8 cellular contexts compared by ENCODE assay signal in genomic region chr10:101831169-101831811, GRCh38. TPM values are rescaled to one million over a fixed set of nuclear protein-coding genes. Genes with fewer than 3 reads are reported as not detected.
DNase-seq lines count a peak whose midpoint lies in the region; ATAC-seq, FAIRE-seq and TF ChIP-seq lines count a peak whose summit lies in the region.

No MANE protein-coding gene starts in this region.

- 69 to 90% methylated on average over 2 to 6 of the region's 9 CpGs for WGBS in mesodermal cell (ENCODE audit: insufficient coverage in 2 of 2), 2 experiments

- H3K4me1 Mint-ChIP-seq in stimulated activated naive CD8-positive, alpha-beta T cell treated with anti-CD3 and anti-CD28 coated beads, Interleukin-15, Interleukin-2, amounts not matched to agents 100 ng/mL and 50 ng/mL, for 24 hours (ENCODE audit: low read depth): peaks cover 56% of the 10 kb centered on the region
- H3K4me1 Mint-ChIP-seq in MCF 10A (ENCODE audit: insufficient read depth, unreplicated experiment): peaks cover 25% of the 10 kb centered on the region

- no peaks in the 10 kb centered on the region for H3K9me3 Mint-ChIP-seq in stimulated activated naive CD8-positive, alpha-beta T cell treated with anti-CD3 and anti-CD28 coated beads, Interleukin-15, Interleukin-2, amounts not matched to agents 100 ng/mL and 50 ng/mL, for 24 hours
- no peaks in the 10 kb centered on the region for H3K9me3 Mint-ChIP-seq in MCF 10A (ENCODE audit: unreplicated experiment)

- peak overlapping the region; percentile 93 for H3K27ac Mint-ChIP-seq in stimulated activated naive CD8-positive, alpha-beta T cell treated with anti-CD3 and anti-CD28 coated beads, Interleukin-15, Interleukin-2, amounts not matched to agents 100 ng/mL and 50 ng/mL, for 24 hours
- peak overlapping the region; percentile 75 for H3K27ac Mint-ChIP-seq in MCF 10A (ENCODE audit: low read depth, unreplicated experiment)

- H3K36me3 ChIP-seq in mesodermal cell (ENCODE audit: control insufficient read depth, insufficient read depth, low read length): no peaks in the 10 kb centered on the region

- H3K27me3 Mint-ChIP-seq in stimulated activated naive CD8-positive, alpha-beta T cell treated with anti-CD3 and anti-CD28 coated beads, Interleukin-15, Interleukin-2, amounts not matched to agents 100 ng/mL and 50 ng/mL, for 24 hours: no peaks in the 10 kb centered on the region
- no peaks in the 10 kb centered on the region for H3K27me3 Mint-ChIP-seq in MCF 10A (ENCODE audit: insufficient read depth, unreplicated experiment)

- H3K9me3 ChIP-seq in mesodermal cell (ENCODE audit: control insufficient read depth, low read length): no peaks in the 10 kb centered on the region

- peak overlapping the region; percentile 75 for H3K4me3 Mint-ChIP-seq in stimulated activated naive CD8-positive, alpha-beta T cell treated with anti-CD3 and anti-CD28 coated beads, Interleukin-15, Interleukin-2, amounts not matched to agents 100 ng/mL and 50 ng/mL, for 24 hours
- H3K4me3 Mint-ChIP-seq in MCF 10A (ENCODE audit: unreplicated experiment): peak overlapping the region; percentile 80

- H3K36me3 Mint-ChIP-seq in stimulated activated naive CD8-positive, alpha-beta T cell treated with anti-CD3 and anti-CD28 coated beads, Interleukin-15, Interleukin-2, amounts not matched to agents 100 ng/mL and 50 ng/mL, for 24 hours (ENCODE audit: low read depth): no peaks in the 10 kb centered on the region
- peaks cover 11% of the 10 kb centered on the region for H3K36me3 Mint-ChIP-seq in MCF 10A (ENCODE audit: insufficient read depth, unreplicated experiment)

- POLR2A ChIA-PET in MCF 10A (lab: Yijun Ruan, JAX): interaction anchor here (0.7 to 2.1 kb wide), 2 partner anchors 13 to 15 kb away, joined by 3 to 19 read pairs; partner anchors contain the start of gene OGA

- no peak overlapping the region for H3K27ac ChIP-seq in mesodermal cell (ENCODE audit: low read depth, low read length, severe bottlenecking)

- no peak for TF ChIP-seq CTCF in MCF 10A (IDR thresholded peaks at IDR 0.05; ENCODE audit: unreplicated experiment)

- in situ Hi-C loops in KBM-7 (cut with MboI; ENCODE audit: low pct_unique_long_range_greater_than_20kb, low sequenced_read_pairs): no loop called here

- no TSS peak for BruUV-seq in MCF 10A (replicated peaks; lab: Mats Ljungman, UMichigan)

- peaks cover 11% of the 10 kb centered on the region for H3K4me1 ChIP-seq in mesodermal cell (ENCODE audit: control insufficient read depth, insufficient read depth, low read length, poor library complexity, severe bottlenecking)

- CTCF ChIA-PET in MCF 10A (lab: Yijun Ruan, JAX): interaction anchor here (1.6 kb wide), 1 partner anchor 9 kb away, joined by 9 read pairs; no protein-coding TSS in a partner anchor

- ATAC-seq in stimulated activated naive CD8-positive, alpha-beta T cell treated with anti-CD3 and anti-CD28 coated beads, Interleukin-15, Interleukin-2, amounts not matched to agents 100 U/mL and 50 U/mL, for 24 hours: no peak
- no peak for ATAC-seq in GM19455 (IDR thresholded peaks at IDR 0.05; ENCODE audit: unreplicated experiment)

- FAIRE-seq in urothelium cell line (lab: Jason Lieb, UNC): no peak

- no peak for DNase-seq in stimulated activated naive CD8-positive, alpha-beta T cell treated with anti-CD3 and anti-CD28 coated beads, Interleukin-15, Interleukin-2, amounts not matched to agents 100 U/mL and 50 U/mL, for 24 hours
- DNase-seq in MCF 10A (ENCODE audit: unreplicated experiment) (no peak), medulla oblongata (ENCODE audit: extremely low spot score) (no peak), urothelium cell line (ENCODE audit: low spot score) (no peak), KBM-7 (no peak)

- intact Hi-C loops in MCF 10A (cut with micrococcal nuclease): no loop called here

- H3K4me3 ChIP-seq in mesodermal cell (ENCODE audit: extremely low read depth, insufficient read depth, low read length, poor library complexity, severe bottlenecking): peak overlapping the region; percentile 32

RNA-seq across cellular contexts. Expression of gene KCNIP2, which starts 12.3 kb away (rescaled TPM):
- total RNA-seq in MCF 10A (2022): 2.1 and 2.6 TPM in 2 replicates
- 2.9 TPM for polyA plus RNA-seq in mesodermal cell (2013, experiment 1 of 2)
- 2.3 TPM for polyA plus RNA-seq in mesodermal cell (2013, experiment 2 of 2)

RNA-seq across cellular contexts. Expression of gene OGA, which starts 13.0 kb away (rescaled TPM):
- 96.1 and 115 TPM in 2 replicates for total RNA-seq in MCF 10A (2022)
- polyA plus RNA-seq in mesodermal cell (2013, experiment 1 of 2): 88.5 TPM
- 80.1 TPM for polyA plus RNA-seq in mesodermal cell (2013, experiment 2 of 2)

RNA-seq across cellular contexts. Expression of gene NPM3, which starts 48.0 kb away (rescaled TPM):
- 120 and 163 TPM in 2 replicates for total RNA-seq in MCF 10A (2022)
- polyA plus RNA-seq in mesodermal cell (2013, experiment 1 of 2): 65.8 TPM
- polyA plus RNA-seq in mesodermal cell (2013, experiment 2 of 2): 59.4 TPM

RNA-seq across cellular contexts. Expression of gene FGF8, which starts 55.4 kb away (rescaled TPM):
- not detected in 2 replicates for total RNA-seq in MCF 10A (2022)
- 0.88 TPM for polyA plus RNA-seq in mesodermal cell (2013, experiment 1 of 2)
- 0.56 TPM for polyA plus RNA-seq in mesodermal cell (2013, experiment 2 of 2)
